15 cellular contexts compared by ENCODE assay signal in the genomic region with DNA sequence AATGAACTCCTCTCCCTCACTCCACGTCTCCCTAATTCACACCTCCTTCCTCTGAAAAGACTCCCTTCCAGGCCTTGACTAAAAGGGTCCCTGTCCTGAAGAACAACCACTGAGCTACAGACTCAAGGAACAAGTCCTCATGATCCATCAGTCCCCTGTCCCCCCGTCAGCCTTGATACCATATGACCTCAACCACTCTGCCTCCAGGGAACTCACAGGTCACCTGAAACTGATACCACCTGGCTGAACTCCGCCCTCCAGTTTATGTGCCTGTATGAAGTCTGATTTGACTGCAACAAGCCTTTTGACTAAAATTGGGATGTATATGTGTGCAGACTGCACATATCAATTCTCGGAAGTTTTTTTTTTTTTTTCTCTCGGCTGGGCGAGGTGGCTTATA.
DNase-seq lines count a peak whose midpoint lies in the region; ATAC-seq and TF ChIP-seq lines count a peak whose summit lies in the region.
"Had no signal": no experiment of that assay in that cellular context is flagged by ENCODE, and none has a peak within 500 bp of the region (broad histone marks: within the 10 kb centered on the region; RNA-seq: fewer than 3 reads in every experiment).

No MANE protein-coding gene starts in this region.

- H3K4me3 Mint-ChIP-seq in activated T-helper 17 cell treated with anti-CD3 and anti-CD28 coated beads, Interleukin-2, amount 50 U/mL, for 72 hours = peak overlapping the region; percentile 5
- H3K4me3 Mint-ChIP-seq: HFFc6 had no signal

- H3K9me3 Mint-ChIP-seq in activated T-helper 17 cell treated with anti-CD3 and anti-CD28 coated beads, Interleukin-2, amount 50 U/mL, for 72 hours = no peaks in the 10 kb centered on the region

- peak; percentile 44 for ATAC-seq in GM19455 (IDR thresholded peaks at IDR 0.05; ENCODE audit: unreplicated experiment)
- ATAC-seq in HG03066 (IDR thresholded peaks at IDR 0.05; ENCODE audit: low read depth, unreplicated experiment) = peak; percentile 46
- peak; percentile 43 for ATAC-seq in activated T-helper 17 cell treated with anti-CD3 and anti-CD28 coated beads, Interleukin-2, amount 50 U/mL, for 72 hours (replicated peaks)

- TF ChIP-seq CTCF in GM06990 (IDR thresholded peaks at IDR 0.05; ENCODE audit: insufficient read depth, low read length, poor library complexity, severe bottlenecking) = no peak

- H3K36me3 Mint-ChIP-seq in activated T-helper 17 cell treated with anti-CD3 and anti-CD28 coated beads, Interleukin-2, amount 50 U/mL, for 72 hours (ENCODE audit: low read depth) = no peaks in the 10 kb centered on the region

- no peaks in the 10 kb centered on the region for H3K27me3 ChIP-seq in GM06990 (replicated peaks; ENCODE audit: control insufficient read depth, insufficient read depth, low read length)

- H3K4me3 ChIP-seq in GM06990 (replicated peaks; ENCODE audit: low read depth, low read length) = no peak overlapping the region

- H3K4me1 Mint-ChIP-seq in activated T-helper 17 cell treated with anti-CD3 and anti-CD28 coated beads, Interleukin-2, amount 50 U/mL, for 72 hours = peaks cover 13% of the 10 kb centered on the region

- H3K36me3 ChIP-seq in GM06990 (ENCODE audit: control insufficient read depth, insufficient read depth, low read length) = no peaks in the 10 kb centered on the region

- H3K27ac Mint-ChIP-seq in activated T-helper 17 cell treated with anti-CD3 and anti-CD28 coated beads, Interleukin-2, amount 50 U/mL, for 72 hours = no peak overlapping the region
- H3K27ac Mint-ChIP-seq: HFFc6 had no signal

- H3K27me3 Mint-ChIP-seq in activated T-helper 17 cell treated with anti-CD3 and anti-CD28 coated beads, Interleukin-2, amount 50 U/mL, for 72 hours = no peaks in the 10 kb centered on the region

- DNase-seq in GM06990 (ENCODE audit: extremely low read depth, insufficient read length) = peak; percentile 78
- DNase-seq in stimulated activated CD4-positive, alpha-beta T cell treated with anti-CD3 and anti-CD28 coated beads, Interleukin-15, amount 100 ng/mL, for 24 hours = no peak
- no peak for DNase-seq in NCI-H1092 (lab: John Stamatoyannopoulos, UW)
- no peak for DNase-seq in stimulated activated CD8-positive, alpha-beta memory T cell treated with anti-CD3 and anti-CD28 coated beads, Interleukin-4, amount 100 ng/mL, for 48 hours
- no peak for DNase-seq in NCI-H526 (lab: John Stamatoyannopoulos, UW)
- DNase-seq: activated CD4-positive, alpha-beta T cell treated with anti-CD3 and anti-CD28 coated beads for 1 hour; DND-41; erythroblast; HFFc6; hypothalamus; NCI-H1105 treated with DMSO at 0.1 percent for 48 hours; occipital lobe had no signal
